In the genomic region with DNA sequence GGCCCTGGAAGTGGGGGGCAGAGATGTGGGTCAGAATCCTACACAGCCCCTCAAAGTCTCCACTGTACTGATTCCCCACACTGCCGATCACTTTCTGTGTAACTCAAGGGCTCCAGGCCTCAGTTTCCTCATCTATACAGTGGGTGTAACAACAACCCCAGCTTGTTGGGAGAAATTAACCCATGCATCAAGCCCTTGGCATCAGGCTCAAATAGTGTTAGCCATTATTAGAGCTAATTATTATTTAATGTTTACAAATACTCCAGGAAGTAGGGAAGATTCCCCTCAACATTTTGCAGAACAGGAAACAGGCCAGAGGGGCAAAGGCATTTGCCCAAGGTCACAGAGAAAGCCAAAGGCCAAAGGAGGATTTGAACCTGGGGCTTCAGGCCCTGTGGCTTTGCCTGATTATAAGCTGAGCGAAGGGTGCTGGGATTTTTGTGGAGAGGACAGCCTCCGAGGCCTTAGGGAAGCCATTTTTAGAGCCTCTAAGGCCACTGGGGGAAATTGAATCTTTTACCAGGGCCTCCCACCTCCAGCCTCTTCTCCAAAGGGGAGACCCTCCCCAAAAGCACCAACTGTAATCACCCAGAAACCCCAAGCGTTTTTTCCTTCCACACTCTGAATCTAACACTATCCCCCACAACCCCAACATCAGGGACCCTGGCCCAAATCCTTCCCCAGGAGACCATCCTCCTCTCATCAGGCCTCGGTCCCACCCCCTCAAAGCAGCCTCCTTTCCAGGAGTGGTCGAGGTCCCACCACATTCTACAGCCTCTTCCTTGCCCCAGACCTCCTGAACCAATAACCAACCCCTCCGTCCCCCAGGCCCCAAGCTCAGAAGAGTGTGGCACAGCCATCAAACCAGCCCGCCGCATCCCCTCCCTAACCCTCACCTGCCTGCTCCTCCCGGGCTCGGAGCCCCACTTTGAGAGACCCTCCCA, we compare ENCODE assay signal across 8 cellular contexts. TPM values are rescaled to one million over a fixed set of nuclear protein-coding genes. Genes with fewer than 3 reads are reported as not detected.
DNase-seq lines count a peak whose midpoint lies in the region; ATAC-seq and TF ChIP-seq lines count a peak whose summit lies in the region.

No MANE protein-coding gene starts in this region.

- peaks cover 19% of the 10 kb centered on the region for H3K4me1 ChIP-seq in OCI-LY7 (ENCODE audit: insufficient read depth, low read length, poor library complexity, severe bottlenecking)

- H3K27me3 Mint-ChIP-seq in nephron (ENCODE audit: low read depth), result no peaks in the 10 kb centered on the region

- no peaks in the 10 kb centered on the region for H3K9me2 ChIP-seq in OCI-LY7 (ENCODE audit: insufficient read depth, low read length)

- peak overlapping the region; percentile 40 to 85 (median 82) for H3K27ac Mint-ChIP-seq in nephron

- no TSS peak for BruUV-seq in OCI-LY7 (replicated peaks; lab: Mats Ljungman, UMichigan)

- H2AFZ ChIP-seq in OCI-LY7 (ENCODE audit: low read length), result no peak overlapping the region

- CTCF ChIA-PET in OCI-LY7 (lab: Charles Lee; ENCODE audit: unreplicated experiment), result interaction anchor here (0.6 kb wide), 2 partner anchors 11 to 21 kb away, joined by 3 read pairs; no protein-coding TSS in a partner anchor

- ATAC-seq in GM18867 (IDR thresholded peaks at IDR 0.05; ENCODE audit: unreplicated experiment), result no peak

- TF ChIP-seq CTCF in OCI-LY7 (conservative IDR thresholded peaks at IDR 0.05; ENCODE audit: low read length), result no peak
- no peak for TF ChIP-seq CTCF in nephron (IDR thresholded peaks at IDR 0.05; ENCODE audit: unreplicated experiment in 3 of 3)

- no peaks in the 10 kb centered on the region for H4K20me1 ChIP-seq in OCI-LY7 (ENCODE audit: insufficient read depth, low read length)

- peak overlapping the region; percentile 40 for H3K27ac ChIP-seq in OCI-LY7 (ENCODE audit: low read depth, low read length, poor library complexity, severe bottlenecking)

- no peaks in the 10 kb centered on the region for H3K9me3 Mint-ChIP-seq in nephron

- peaks cover 22% of the 10 kb centered on the region for H3K36me3 Mint-ChIP-seq in nephron (ENCODE audit: low read depth)

- intact Hi-C loops in OCI-LY7 (cut with micrococcal nuclease; ENCODE audit: unreplicated experiment), result loop anchor here (2.0 kb wide), 1 partner anchor 47 kb away; the partner anchor contains the start of gene REX1BD

- peak; percentile 18 for DNase-seq in COLO668 (lab: John Stamatoyannopoulos, UW; ENCODE audit: unreplicated experiment)
- peak; percentile 28 for DNase-seq in OCI-LY7 (ENCODE audit: low spot score)
- DNase-seq in ecto neural progenitor cell (ENCODE audit: low spot score), result peak; percentile 59
- DNase-seq in HT-29 (ENCODE audit: low spot score), result no peak
- DNase-seq in SIG-M5 (lab: John Stamatoyannopoulos, UW), result no peak
- DNase-seq in Kasumi-1 (lab: John Stamatoyannopoulos, UW), result no peak

- H3K4me3 ChIP-seq in OCI-LY7 (ENCODE audit: low read depth, low read length, poor library complexity, severe bottlenecking), result peak overlapping the region; percentile 76

- H3K4me3 Mint-ChIP-seq in nephron, result peak overlapping the region; percentile 93 to 94 (median 94)

- H3K4me2 ChIP-seq in OCI-LY7 (ENCODE audit: low read length), result peak overlapping the region; percentile 99

- H3K36me3 ChIP-seq in OCI-LY7 (ENCODE audit: insufficient read depth, low read length), result peaks cover 40% of the 10 kb centered on the region

- no peaks in the 10 kb centered on the region for H3K9me3 ChIP-seq in OCI-LY7 (ENCODE audit: low read length)

- peaks cover 12% of the 10 kb centered on the region for H3K79me2 ChIP-seq in OCI-LY7 (ENCODE audit: insufficient read depth, low read depth, low read length)

- no peaks in the 10 kb centered on the region for H3K4me1 Mint-ChIP-seq in nephron

- POLR2A ChIA-PET in OCI-LY7 (lab: Charles Lee), result interaction anchor here (0.6 to 1.0 kb wide), 3 partner anchors 10 to 150 kb away, joined by 3 to 5 read pairs (median 3); no protein-coding TSS in a partner anchor

RNA-seq across cellular contexts. Expression of gene FKBP8, which starts 1.1 kb away (rescaled TPM):
- total RNA-seq in OCI-LY7 (2014; rRNA removed; shearing (Covaris generic)), result 159 and 200 TPM in 2 replicates
- 189 and 201 TPM in 2 replicates for total RNA-seq in OCI-LY7 (2022)
- 257 and 277 TPM in 2 replicates for total RNA-seq in HT-29 (2014; rRNA removed; shearing (Covaris generic))

RNA-seq across cellular contexts. Expression of gene KXD1, which starts 15.4 kb away (rescaled TPM):
- total RNA-seq in OCI-LY7 (2014; rRNA removed; shearing (Covaris generic)), result 96.0 and 99.8 TPM in 2 replicates
- total RNA-seq in OCI-LY7 (2022), result 96.7 and 101 TPM in 2 replicates
- 109 and 126 TPM in 2 replicates for total RNA-seq in HT-29 (2014; rRNA removed; shearing (Covaris generic))

RNA-seq across cellular contexts. Expression of gene ELL, which starts 20.4 kb away (rescaled TPM):
- 14.4 and 18.7 TPM in 2 replicates for total RNA-seq in OCI-LY7 (2014; rRNA removed; shearing (Covaris generic))
- total RNA-seq in OCI-LY7 (2022), result 24.6 and 26.5 TPM in 2 replicates
- total RNA-seq in HT-29 (2014; rRNA removed; shearing (Covaris generic)), result 16.0 and 20.7 TPM in 2 replicates

RNA-seq across cellular contexts. Expression of gene UBA52, which starts 29.4 kb away (rescaled TPM):
- 1,188 and 1,580 TPM in 2 replicates for total RNA-seq in OCI-LY7 (2014; rRNA removed; shearing (Covaris generic))
- total RNA-seq in OCI-LY7 (2022), result 1,496 and 1,653 TPM in 2 replicates
- 660 TPM in 2 replicates for total RNA-seq in HT-29 (2014; rRNA removed; shearing (Covaris generic))

RNA-seq across cellular contexts. Expression of gene REX1BD, which starts 46.3 kb away (rescaled TPM):
- total RNA-seq in OCI-LY7 (2014; rRNA removed; shearing (Covaris generic)), result 122 and 126 TPM in 2 replicates
- 84.6 and 88.8 TPM in 2 replicates for total RNA-seq in OCI-LY7 (2022)
- total RNA-seq in HT-29 (2014; rRNA removed; shearing (Covaris generic)), result 125 and 132 TPM in 2 replicates

Comparison
In these comparisons a context has a peak if more than half of its experiments do, and no peak if none do; other contexts are left out.
1. DNase-seq: peak in COLO668 (single experiment), OCI-LY7 (single experiment) and ecto neural progenitor cell (single experiment); none in HT-29 (single experiment), SIG-M5 (single experiment) and Kasumi-1 (0 of 2).